Comparison of ENCODE assay signal across 19 cellular contexts in genomic region chr16:10663146-10663545, GRCh38. TPM values are rescaled to one million over a fixed set of nuclear protein-coding genes. Genes with fewer than 3 reads are reported as not detected.
"Had no signal": no experiment of that assay in that cellular context is flagged by ENCODE, and none has a peak within 500 bp of the region (broad histone marks: within the 10 kb centered on the region; RNA-seq: fewer than 3 reads in every experiment).

No MANE protein-coding gene starts in this region.

- DNase-seq: activated CD4-positive, alpha-beta T cell treated with anti-CD3 and anti-CD28 coated beads, Interleukin-2, amount 50 U/mL, for 4 hours; activated CD4-positive, CD25-positive, alpha-beta regulatory T cell; activated effector memory CD4-positive, alpha-beta T cell treated with anti-CD3 and anti-CD28 coated beads, Interleukin-2, amount 50 U/mL, for 16 hours; activated T-cell treated with anti-CD3 and anti-CD28 coated beads, Interleukin-2, amount 50 U/mL, for 4 hours; foreskin melanocyte; heart right ventricle; islet precursor cell; naive thymus-derived CD4-positive, alpha-beta T cell; sigmoid colon; stimulated activated CD4-positive, alpha-beta T cell treated with anti-CD3 and anti-CD28 coated beads, Interleukin-12 subunit alpha, Interleukin-12 subunit beta, amount 100 ng/mL, for 4 hours; stimulated activated naive CD4-positive, alpha-beta T cell; T-helper 17 cell had no signal

- H3K4me3 ChIP-seq: breast epithelium, esophagus muscularis mucosa, heart right ventricle, sigmoid colon, suprapubic skin had no signal

- H3K36me3 ChIP-seq: breast epithelium, esophagus muscularis mucosa, heart right ventricle, sigmoid colon, suprapubic skin had no signal

- H3K27ac ChIP-seq: esophagus muscularis mucosa, heart right ventricle, sigmoid colon, suprapubic skin had no signal

- FAIRE-seq: endometrium, TTC549 had no signal

- H3K4me1 ChIP-seq: breast epithelium had no signal

- ATAC-seq: activated naive CD4-positive, alpha-beta T cell treated with anti-CD3 and anti-CD28 coated beads, Interleukin-2, amount 50 U/mL, for 72 hours; activated T-cell treated with anti-CD3 and anti-CD28 coated beads, Interleukin-2, amount 50 U/mL, for 4 hours; naive thymus-derived CD4-positive, alpha-beta T cell; T-helper 17 cell had no signal

- H3K9me3 ChIP-seq: breast epithelium, esophagus muscularis mucosa, heart right ventricle, sigmoid colon, suprapubic skin had no signal

- H3K27me3 ChIP-seq: breast epithelium, esophagus muscularis mucosa, heart right ventricle, sigmoid colon, suprapubic skin had no signal

RNA-seq across cellular contexts. Expression of gene TEKT5, which starts 31.6 kb away (rescaled TPM):
- total RNA-seq: activated naive CD4-positive, alpha-beta T cell treated with anti-CD3 and anti-CD28 coated beads, Interleukin-2, amount 50 U/mL, for 72 hours; activated T-cell treated with anti-CD3 and anti-CD28 coated beads, Interleukin-2, amount 50 U/mL, for 4 hours; breast epithelium; chondrocyte; esophagus muscularis mucosa; naive thymus-derived CD4-positive, alpha-beta T cell; T-helper 17 cell had no signal
- polyA plus RNA-seq: heart right ventricle had no signal
